In the genomic region with DNA sequence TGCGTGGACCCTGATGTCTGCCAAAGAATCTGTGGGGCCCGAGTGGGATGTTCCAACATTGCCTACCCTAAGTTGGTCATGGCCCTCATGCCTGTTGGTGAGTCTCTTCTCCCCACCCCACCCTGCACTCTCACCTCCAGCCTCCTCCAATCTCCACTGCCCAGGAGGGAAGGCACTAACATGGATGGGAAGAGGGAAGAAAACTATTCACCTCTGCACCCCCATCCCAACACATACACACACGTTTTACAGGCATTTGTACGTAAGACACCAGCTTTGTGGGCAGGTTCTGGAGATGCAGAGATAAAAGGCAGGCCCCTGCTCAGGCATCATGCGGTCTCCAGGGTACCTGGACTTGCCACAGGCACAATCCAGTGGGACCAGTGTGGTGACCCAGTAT, we compare ENCODE assay signal across 31 cellular contexts. TPM values are rescaled to one million over a fixed set of nuclear protein-coding genes. Genes with fewer than 3 reads are reported as not detected.
"Had no signal": no experiment of that assay in that cellular context is flagged by ENCODE, and none has a peak within 500 bp of the region (broad histone marks: within the 10 kb centered on the region; RNA-seq: fewer than 3 reads in every experiment).

No MANE protein-coding gene starts in this region.

- ATAC-seq: stimulated activated effector memory CD8-positive, alpha-beta T cell treated with anti-CD3 and anti-CD28 coated beads, Interleukin-12 subunit alpha, Interleukin-12 subunit beta, amount 100 ng/mL, for 72 hours; stimulated activated memory B cell treated with anti-CD40 and anti-IgM and Interleukin-4, amounts not matched to agents 10 μg/mL and 1 μg/mL and 100 μg/mL, for 72 hours; stimulated activated naive B cell treated with anti-CD40 and anti-IgM and Interleukin-4, amounts not matched to agents 10 μg/mL and 1 μg/mL and 100 μg/mL, for 72 hours; stimulated activated naive CD8-positive, alpha-beta T cell treated with anti-CD3 and anti-CD28 coated beads, Interleukin-15, amount 100 ng/mL, for 72 hours; stimulated activated naive CD8-positive, alpha-beta T cell treated with anti-CD3 and anti-CD28 coated beads, Interleukin-15, Interleukin-2, amounts not matched to agents 100 U/mL and 50 U/mL, for 24 hours; upper lobe of right lung had no signal

- H3K36me3 ChIP-seq: stomach, suprapubic skin, thoracic aorta, thyroid gland, tibial artery, tibial nerve, transverse colon, upper lobe of left lung, upper lobe of right lung, uterus, vagina had no signal

- DNase-seq: stimulated activated CD4-positive, alpha-beta T cell treated with anti-CD3 and anti-CD28 coated beads, Interleukin-2, amount 100 ng/mL, for 48 hours; stimulated activated CD4-positive, alpha-beta T cell treated with anti-CD3 and anti-CD28 coated beads, Interleukin-4, amount 100 ng/mL, for 1 hour; stimulated activated CD4-positive, alpha-beta T cell treated with anti-CD3 and anti-CD28 coated beads, Interleukin-4, amount 100 ng/mL, for 24 hours; stimulated activated CD4-positive, alpha-beta T cell treated with anti-CD3 and anti-CD28 coated beads, Interleukin-4, amount 100 ng/mL, for 4 hours; stimulated activated CD8-positive, alpha-beta memory T cell treated with anti-CD3 and anti-CD28 coated beads, Interleukin-4, amount 100 ng/mL, for 48 hours; stimulated activated naive B cell treated with anti-CD40 and anti-IgM and Interleukin-4, amounts not matched to agents 10 μg/mL and 1 μg/mL and 100 μg/mL, for 72 hours; stimulated activated naive CD4-positive, alpha-beta T cell; stimulated activated naive CD4-positive, alpha-beta T cell treated with Interleukin-2 at 50 U/mL for 16 hours; stimulated activated naive CD8-positive, alpha-beta T cell treated with anti-CD3 and anti-CD28 coated beads, Interleukin-15, amount 100 ng/mL, for 72 hours; stimulated activated naive CD8-positive, alpha-beta T cell treated with anti-CD3 and anti-CD28 coated beads, Interleukin-15, Interleukin-2, amounts not matched to agents 100 U/mL and 50 U/mL, for 24 hours; stomach; substantia nigra; testis; thyroid gland; tibial artery; transverse colon; trophoblast cell; upper lobe of left lung; upper lobe of right lung; uterus had no signal

- H3K4me3 Mint-ChIP-seq: stimulated activated effector memory CD8-positive, alpha-beta T cell treated with anti-CD3 and anti-CD28 coated beads, Interleukin-12 subunit alpha, Interleukin-12 subunit beta, amount 100 ng/mL, for 72 hours; stimulated activated memory B cell treated with anti-CD40 and anti-IgM and Interleukin-4, amounts not matched to agents 10 μg/mL and 1 μg/mL and 100 μg/mL, for 72 hours; stimulated activated naive B cell treated with anti-CD40 and anti-IgM and Interleukin-4, amounts not matched to agents 10 μg/mL and 1 μg/mL and 100 μg/mL, for 72 hours; stimulated activated naive CD8-positive, alpha-beta T cell treated with anti-CD3 and anti-CD28 coated beads, Interleukin-15, amount 100 ng/mL, for 72 hours; stimulated activated naive CD8-positive, alpha-beta T cell treated with anti-CD3 and anti-CD28 coated beads, Interleukin-15, Interleukin-2, amounts not matched to agents 100 ng/mL and 50 ng/mL, for 24 hours; type B pancreatic cell had no signal

- H3K27me3 Mint-ChIP-seq: stimulated activated naive CD8-positive, alpha-beta T cell treated with anti-CD3 and anti-CD28 coated beads, Interleukin-15, amount 100 ng/mL, for 72 hours; stimulated activated naive CD8-positive, alpha-beta T cell treated with anti-CD3 and anti-CD28 coated beads, Interleukin-15, Interleukin-2, amounts not matched to agents 100 ng/mL and 50 ng/mL, for 24 hours had no signal

- H3K27ac Mint-ChIP-seq: stimulated activated effector memory CD8-positive, alpha-beta T cell treated with anti-CD3 and anti-CD28 coated beads, Interleukin-12 subunit alpha, Interleukin-12 subunit beta, amount 100 ng/mL, for 72 hours; stimulated activated memory B cell treated with anti-CD40 and anti-IgM and Interleukin-4, amounts not matched to agents 10 μg/mL and 1 μg/mL and 100 μg/mL, for 72 hours; stimulated activated naive CD8-positive, alpha-beta T cell treated with anti-CD3 and anti-CD28 coated beads, Interleukin-15, Interleukin-2, amounts not matched to agents 100 ng/mL and 50 ng/mL, for 24 hours; type B pancreatic cell had no signal

- H3K27ac ChIP-seq: stomach, suprapubic skin, testis, thoracic aorta, tibial artery, tibial nerve, transverse colon, upper lobe of left lung, upper lobe of right lung, vagina had no signal

- H3K4me3 ChIP-seq: stomach, suprapubic skin, testis, thoracic aorta, thyroid gland, tibial artery, tibial nerve, transverse colon, upper lobe of left lung, upper lobe of right lung, uterus, vagina had no signal

- H3K9me3 Mint-ChIP-seq: stimulated activated effector memory CD8-positive, alpha-beta T cell treated with anti-CD3 and anti-CD28 coated beads, Interleukin-12 subunit alpha, Interleukin-12 subunit beta, amount 100 ng/mL, for 72 hours; stimulated activated memory B cell treated with anti-CD40 and anti-IgM and Interleukin-4, amounts not matched to agents 10 μg/mL and 1 μg/mL and 100 μg/mL, for 72 hours; stimulated activated naive B cell treated with anti-CD40 and anti-IgM and Interleukin-4, amounts not matched to agents 10 μg/mL and 1 μg/mL and 100 μg/mL, for 72 hours; stimulated activated naive CD8-positive, alpha-beta T cell treated with anti-CD3 and anti-CD28 coated beads, Interleukin-15, amount 100 ng/mL, for 72 hours; stimulated activated naive CD8-positive, alpha-beta T cell treated with anti-CD3 and anti-CD28 coated beads, Interleukin-15, Interleukin-2, amounts not matched to agents 100 ng/mL and 50 ng/mL, for 24 hours; type B pancreatic cell had no signal

- H3K9me3 ChIP-seq: stomach, suprapubic skin, testis, thoracic aorta, thyroid gland, tibial artery, tibial nerve, transverse colon, upper lobe of left lung, upper lobe of right lung, uterus, vagina had no signal

- H3K27me3 ChIP-seq: stomach, suprapubic skin, testis, thyroid gland, tibial nerve, transverse colon, upper lobe of left lung, upper lobe of right lung, uterus, vagina had no signal

- H3K4me1 ChIP-seq: stomach, testis, thyroid gland, tibial artery, tibial nerve, transverse colon, upper lobe of left lung, upper lobe of right lung, uterus, vagina had no signal

- H3K36me3 Mint-ChIP-seq: stimulated activated effector memory CD8-positive, alpha-beta T cell treated with anti-CD3 and anti-CD28 coated beads, Interleukin-12 subunit alpha, Interleukin-12 subunit beta, amount 100 ng/mL, for 72 hours; stimulated activated memory B cell treated with anti-CD40 and anti-IgM and Interleukin-4, amounts not matched to agents 10 μg/mL and 1 μg/mL and 100 μg/mL, for 72 hours; stimulated activated naive B cell treated with anti-CD40 and anti-IgM and Interleukin-4, amounts not matched to agents 10 μg/mL and 1 μg/mL and 100 μg/mL, for 72 hours; type B pancreatic cell had no signal

- H3K4me1 Mint-ChIP-seq: stimulated activated memory B cell treated with anti-CD40 and anti-IgM and Interleukin-4, amounts not matched to agents 10 μg/mL and 1 μg/mL and 100 μg/mL, for 72 hours; stimulated activated naive CD8-positive, alpha-beta T cell treated with anti-CD3 and anti-CD28 coated beads, Interleukin-15, amount 100 ng/mL, for 72 hours had no signal

- FAIRE-seq: urothelium cell line had no signal

RNA-seq across cellular contexts. Expression of gene SLC5A9, which starts 11.2 kb away (rescaled TPM):
- total RNA-seq: subcutaneous adipose tissue, temporal lobe, thoracic aorta, thyroid gland, tibial nerve had no signal
